20 cellular contexts compared by ENCODE assay signal in the genomic region with DNA sequence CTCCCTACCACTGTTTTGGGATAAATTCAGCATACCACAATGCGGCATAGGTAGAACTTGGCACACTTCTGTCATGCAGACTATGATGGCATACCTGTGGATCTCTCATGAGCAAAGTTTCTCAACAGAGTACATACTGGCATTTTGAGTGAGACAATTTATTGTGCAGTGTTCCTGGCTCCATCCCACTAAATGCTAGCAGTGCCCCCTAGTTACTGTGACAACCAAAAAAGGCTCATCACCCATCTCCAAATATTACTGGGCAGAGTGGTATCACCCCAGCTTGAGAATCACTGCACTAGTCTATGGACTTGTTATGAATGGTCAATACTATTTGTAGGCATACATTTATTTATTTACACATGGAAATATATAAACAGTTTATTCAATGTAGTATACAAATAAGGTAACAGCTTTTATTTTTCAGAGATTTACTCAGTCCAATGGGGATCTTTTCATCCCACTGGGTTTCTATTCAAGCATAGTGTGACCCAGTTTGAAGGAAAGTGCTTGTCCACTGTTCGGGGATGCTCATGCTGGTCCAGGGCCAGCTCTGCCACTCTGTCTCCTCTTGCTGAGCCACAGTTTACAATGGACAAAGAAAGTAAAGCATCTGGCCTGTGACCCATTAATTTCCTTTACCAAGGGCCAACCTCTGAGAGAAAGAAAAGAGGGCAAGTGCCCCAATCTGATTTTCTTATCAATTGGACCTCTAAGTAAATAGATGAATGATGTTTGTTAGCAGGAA.
"Had no signal": no experiment of that assay in that cellular context is flagged by ENCODE, and none has a peak within 500 bp of the region (broad histone marks: within the 10 kb centered on the region; RNA-seq: fewer than 3 reads in every experiment).

No MANE protein-coding gene starts in this region.

- H3K27ac Mint-ChIP-seq: memory B cell; naive thymus-derived CD8-positive, alpha-beta T cell had no signal

- H3K36me3 Mint-ChIP-seq: memory B cell; naive thymus-derived CD8-positive, alpha-beta T cell had no signal

- H3K4me3 Mint-ChIP-seq: central memory CD8-positive, alpha-beta T cell; memory B cell; naive thymus-derived CD8-positive, alpha-beta T cell had no signal

- H3K36me3 ChIP-seq: colonic mucosa, heart right ventricle, right lobe of liver, tibial artery had no signal

- ATAC-seq: heart right ventricle; left ventricle myocardium superior; naive thymus-derived CD8-positive, alpha-beta T cell; right lobe of liver had no signal

- H3K27me3 Mint-ChIP-seq: central memory CD8-positive, alpha-beta T cell; memory B cell had no signal

- H3K4me3 ChIP-seq: colonic mucosa, heart right ventricle, right lobe of liver, tibial artery had no signal

- H3K4me1 Mint-ChIP-seq: memory B cell had no signal

- H3K4me1 ChIP-seq: colonic mucosa, right lobe of liver had no signal

- DNase-seq: activated CD8-positive, alpha-beta memory T cell treated with anti-CD3 and anti-CD28 coated beads for 24 hours; activated CD8-positive, alpha-beta memory T cell treated with anti-CD3 and anti-CD28 coated beads, Interleukin-2, amount 50 U/mL, for 48 hours; activated effector memory CD4-positive, alpha-beta T cell treated with Interleukin-2 at 50 U/mL for 16 hours; aorta; colonic mucosa; erythroblast; heart right ventricle; left ventricle myocardium superior; naive thymus-derived CD8-positive, alpha-beta T cell; right lobe of liver; Right ventricle myocardium superior; small intestine; stimulated activated CD4-positive, alpha-beta T cell treated with anti-CD3 and anti-CD28 coated beads, Interleukin-15, amount 100 ng/mL, for 24 hours; stimulated activated CD4-positive, alpha-beta T cell treated with anti-CD3 and anti-CD28 coated beads, Interleukin-2, amount 100 ng/mL, for 48 hours; SW 1271; T-helper 2 cell; tibial artery had no signal

- H3K27ac ChIP-seq: colonic mucosa, heart right ventricle, right lobe of liver, tibial artery, VCaP had no signal

- H3K27me3 ChIP-seq: colonic mucosa, heart right ventricle, right lobe of liver, tibial artery had no signal

- H3K9me3 Mint-ChIP-seq: central memory CD8-positive, alpha-beta T cell; memory B cell had no signal
